ENCODE assay signal across 13 cellular contexts in genomic region chr13:44403720-44404063, GRCh38. TPM values are rescaled to one million over a fixed set of nuclear protein-coding genes. Genes with fewer than 3 reads are reported as not detected.
DNase-seq lines count a peak whose midpoint lies in the region; ATAC-seq and TF ChIP-seq lines count a peak whose summit lies in the region.
"Had no signal": no experiment of that assay in that cellular context is flagged by ENCODE, and none has a peak within 500 bp of the region (broad histone marks: within the 10 kb centered on the region; RNA-seq: fewer than 3 reads in every experiment).

No MANE protein-coding gene starts in this region.

- WGBS in right cardiac atrium, result 69% methylated on average over 7 of the region's 7 CpGs
- WGBS in mesendoderm (ENCODE audit: extremely low coverage, insufficient coverage, low lambda C conversion rate), result no CpG with 5 or more reads among the region's 7 CpGs

- H3K9ac ChIP-seq in mesendoderm (ENCODE audit: low read length), result peak overlapping the region; percentile 3

- peak overlapping the region; percentile 7 for H3K23ac ChIP-seq in mesendoderm (ENCODE audit: low read length)

- TF ChIP-seq CTCF in left ventricle myocardium inferior (IDR thresholded peaks at IDR 0.05; ENCODE audit: borderline replicate concordance) (no peak), type B pancreatic cell (conservative IDR thresholded peaks at IDR 0.05) (no peak)

- no peak overlapping the region for H3K4ac ChIP-seq in mesendoderm (ENCODE audit: low read depth, low read length)

- H2BK15ac ChIP-seq in mesendoderm (replicated peaks; ENCODE audit: low read depth), result no peak overlapping the region

- peak overlapping the region; percentile 3 for H2BK5ac ChIP-seq in mesendoderm (ENCODE audit: low read length)

- no peaks in the 10 kb centered on the region for H3K27me3 ChIP-seq in right cardiac atrium (ENCODE audit: control insufficient read depth, insufficient read depth)
- H3K27me3 ChIP-seq in left ventricle myocardium inferior (ENCODE audit: low read depth), result no peaks in the 10 kb centered on the region
- H3K27me3 ChIP-seq in mesendoderm (ENCODE audit: insufficient read depth, low read length, poor library complexity), result no peaks in the 10 kb centered on the region

- peak overlapping the region; percentile 65 for H3K4me3 Mint-ChIP-seq in type B pancreatic cell
- H3K4me3 Mint-ChIP-seq: activated naive CD8-positive, alpha-beta T cell had no signal

- H2BK120ac ChIP-seq in mesendoderm (ENCODE audit: low read depth, low read length), result peak overlapping the region; percentile 75

- no peaks in the 10 kb centered on the region for H3K9me3 ChIP-seq in right cardiac atrium (ENCODE audit: control insufficient read depth, low read length)
- no peaks in the 10 kb centered on the region for H3K9me3 ChIP-seq in left ventricle myocardium inferior (replicated peaks)

- H3K27ac Mint-ChIP-seq in type B pancreatic cell, result peak overlapping the region; percentile 83
- H3K27ac Mint-ChIP-seq: activated naive CD8-positive, alpha-beta T cell had no signal

- in situ Hi-C loops in KBM-7 (cut with MboI; ENCODE audit: low pct_unique_long_range_greater_than_20kb, low sequenced_read_pairs), result no loop called here

- H3K4me3 ChIP-seq in right cardiac atrium (ENCODE audit: low read length) (no peak overlapping the region), left ventricle myocardium inferior (no peak overlapping the region), mesendoderm (ENCODE audit: low read length) (no peak overlapping the region)

- no peaks in the 10 kb centered on the region for H3K36me3 Mint-ChIP-seq in type B pancreatic cell
- H3K36me3 Mint-ChIP-seq: activated naive CD8-positive, alpha-beta T cell had no signal

- peak overlapping the region; percentile 66 for H3K56ac ChIP-seq in mesendoderm (ENCODE audit: low read length)

- H3K4me1 ChIP-seq in right cardiac atrium (ENCODE audit: control insufficient read depth, insufficient read depth, low read length) (peaks cover 4% of the 10 kb centered on the region), left ventricle myocardium inferior (peaks cover 7% of the 10 kb centered on the region), mesendoderm (ENCODE audit: control insufficient read depth, low read depth, low read length) (peaks cover 25% of the 10 kb centered on the region)

- H3K79me2 ChIP-seq in mesendoderm (ENCODE audit: control insufficient read depth, insufficient read depth, low read length), result no peaks in the 10 kb centered on the region

- peaks cover 51% of the 10 kb centered on the region for H3K4me1 Mint-ChIP-seq in type B pancreatic cell (ENCODE audit: unreplicated experiment)

- no peaks in the 10 kb centered on the region for H3K79me1 ChIP-seq in mesendoderm (ENCODE audit: low read length)

- no peak overlapping the region for H2AK5ac ChIP-seq in mesendoderm (ENCODE audit: low read length)

- H4K5ac ChIP-seq in mesendoderm (ENCODE audit: low read length), result no peak overlapping the region

- no peak overlapping the region for H4K8ac ChIP-seq in mesendoderm (ENCODE audit: low read depth, low read length)

- intact Hi-C loops in right cardiac atrium (cut with DNase I), result no loop called here
- intact Hi-C loops in left ventricle myocardium inferior (cut with micrococcal nuclease), result no loop called here

- no peaks in the 10 kb centered on the region for H3K36me3 ChIP-seq in left ventricle myocardium inferior
- H3K36me3 ChIP-seq in mesendoderm (ENCODE audit: control insufficient read depth, insufficient read depth, low read length), result no peaks in the 10 kb centered on the region

- H3K27me3 Mint-ChIP-seq in type B pancreatic cell, result peaks cover 22% of the 10 kb centered on the region

- H3K4me2 ChIP-seq in mesendoderm (ENCODE audit: low read length), result no peak overlapping the region

- no peaks in the 10 kb centered on the region for H3K9me3 Mint-ChIP-seq in type B pancreatic cell

- H3K18ac ChIP-seq in mesendoderm (ENCODE audit: low read length), result peak overlapping the region; percentile 24

- H3K27ac ChIP-seq in right cardiac atrium (ENCODE audit: low read length) (no peak overlapping the region), left ventricle myocardium inferior (replicated peaks) (no peak overlapping the region), mesendoderm (ENCODE audit: low read depth, low read length) (no peak overlapping the region)
- H3K27ac ChIP-seq: HL-60 had no signal

- ATAC-seq in right cardiac atrium, result peak; percentile 48 to 50
- ATAC-seq in HG02970 (IDR thresholded peaks at IDR 0.05; ENCODE audit: low FRiP score, unreplicated experiment), result no peak

- DNase-seq in right cardiac atrium (peak in 2 of 3 donors; percentile 35 to 64), left ventricle myocardium inferior (no peak), cerebellum (ENCODE audit: low spot score) (peak; percentile 25), mesendoderm (peak; percentile 79), type B pancreatic cell (ENCODE audit: extremely low spot score, unreplicated experiment) (no peak), KBM-7 (no peak), ureter (ENCODE audit: low spot score) (no peak)
- DNase-seq: activated CD4-positive, alpha-beta T cell treated with anti-CD3 and anti-CD28 coated beads for 1 hour; OCI-M1; stimulated activated CD4-positive, alpha-beta T cell treated with anti-CD3 and anti-CD28 coated beads, Interleukin-2, amount 100 ng/mL, for 24 hours had no signal

RNA-seq across cellular contexts. Expression of gene SERP2, which starts 30.1 kb away (rescaled TPM):
- total RNA-seq in right cardiac atrium, result 10 to 100 TPM; 19.4 to 28.2 (median 23.1) TPM
- polyA plus RNA-seq in right cardiac atrium, result 36.2 TPM
- total RNA-seq in left ventricle myocardium inferior, result 13.0 TPM
- total RNA-seq in cerebellum, result 17.1 TPM
- 1.9 TPM for polyA plus RNA-seq in mesendoderm (2013, experiment 1 of 2)
- polyA plus RNA-seq in mesendoderm (2013, experiment 2 of 2), result 1.8 TPM
- 3.6 and 6.1 TPM in 2 replicates for total RNA-seq in type B pancreatic cell (ENCODE audit: low replicate concordance)
- 10.6 TPM for total RNA-seq in ureter

Comparison
In these comparisons a context has a peak if more than half of its experiments do, and no peak if none do; other contexts are left out.
1. DNase-seq: peak in right cardiac atrium (2 of 3), cerebellum (single experiment) and mesendoderm (single experiment); none in left ventricle myocardium inferior (single experiment), type B pancreatic cell (single experiment), KBM-7 (single experiment) and ureter (single experiment).